1 cellular context compared by ENCODE assay signal in genomic region chr2:238382381-238382781, GRCh38.
TF ChIP-seq lines count a peak whose summit lies in the region.

No MANE protein-coding gene starts in this region.

TF ChIP-seq in HepG2, 621 proteins besides CTCF, POLR2A, EP300 and RAD21:
- TF ChIP-seq ZBTB3 (CRISPR knock-in tag; IDR thresholded peaks at IDR 0.05; ENCODE audit: borderline replicate concordance, low read depth) (no peak), ZNF605 (CRISPR knock-in tag; IDR thresholded peaks at IDR 0.05) (no peak), ZNF577 (CRISPR knock-in tag; IDR thresholded peaks at IDR 0.05; ENCODE audit: borderline replicate concordance, low read depth) (no peak), MTF2 (CRISPR knock-in tag; IDR thresholded peaks at IDR 0.05; ENCODE audit: borderline replicate concordance) (no peak), KDM6A (CRISPR knock-in tag; IDR thresholded peaks at IDR 0.05; ENCODE audit: low read depth) (no peak), HOXA7 (CRISPR knock-in tag; IDR thresholded peaks at IDR 0.05) (no peak), HOMEZ (CRISPR knock-in tag; IDR thresholded peaks at IDR 0.05; ENCODE audit: low read depth) (no peak), RXRA (CRISPR knock-in tag; IDR thresholded peaks at IDR 0.05) (no peak), ZFY (CRISPR knock-in tag; IDR thresholded peaks at IDR 0.05) (no peak), TAF15 (IDR thresholded peaks at IDR 0.05; ENCODE audit: low read depth, low read length, poor library complexity, severe bottlenecking) (no peak), HDAC6 (IDR thresholded peaks at IDR 0.05; ENCODE audit: low read depth, low read length) (no peak)
- TF ChIP-seq, protein P1, sequence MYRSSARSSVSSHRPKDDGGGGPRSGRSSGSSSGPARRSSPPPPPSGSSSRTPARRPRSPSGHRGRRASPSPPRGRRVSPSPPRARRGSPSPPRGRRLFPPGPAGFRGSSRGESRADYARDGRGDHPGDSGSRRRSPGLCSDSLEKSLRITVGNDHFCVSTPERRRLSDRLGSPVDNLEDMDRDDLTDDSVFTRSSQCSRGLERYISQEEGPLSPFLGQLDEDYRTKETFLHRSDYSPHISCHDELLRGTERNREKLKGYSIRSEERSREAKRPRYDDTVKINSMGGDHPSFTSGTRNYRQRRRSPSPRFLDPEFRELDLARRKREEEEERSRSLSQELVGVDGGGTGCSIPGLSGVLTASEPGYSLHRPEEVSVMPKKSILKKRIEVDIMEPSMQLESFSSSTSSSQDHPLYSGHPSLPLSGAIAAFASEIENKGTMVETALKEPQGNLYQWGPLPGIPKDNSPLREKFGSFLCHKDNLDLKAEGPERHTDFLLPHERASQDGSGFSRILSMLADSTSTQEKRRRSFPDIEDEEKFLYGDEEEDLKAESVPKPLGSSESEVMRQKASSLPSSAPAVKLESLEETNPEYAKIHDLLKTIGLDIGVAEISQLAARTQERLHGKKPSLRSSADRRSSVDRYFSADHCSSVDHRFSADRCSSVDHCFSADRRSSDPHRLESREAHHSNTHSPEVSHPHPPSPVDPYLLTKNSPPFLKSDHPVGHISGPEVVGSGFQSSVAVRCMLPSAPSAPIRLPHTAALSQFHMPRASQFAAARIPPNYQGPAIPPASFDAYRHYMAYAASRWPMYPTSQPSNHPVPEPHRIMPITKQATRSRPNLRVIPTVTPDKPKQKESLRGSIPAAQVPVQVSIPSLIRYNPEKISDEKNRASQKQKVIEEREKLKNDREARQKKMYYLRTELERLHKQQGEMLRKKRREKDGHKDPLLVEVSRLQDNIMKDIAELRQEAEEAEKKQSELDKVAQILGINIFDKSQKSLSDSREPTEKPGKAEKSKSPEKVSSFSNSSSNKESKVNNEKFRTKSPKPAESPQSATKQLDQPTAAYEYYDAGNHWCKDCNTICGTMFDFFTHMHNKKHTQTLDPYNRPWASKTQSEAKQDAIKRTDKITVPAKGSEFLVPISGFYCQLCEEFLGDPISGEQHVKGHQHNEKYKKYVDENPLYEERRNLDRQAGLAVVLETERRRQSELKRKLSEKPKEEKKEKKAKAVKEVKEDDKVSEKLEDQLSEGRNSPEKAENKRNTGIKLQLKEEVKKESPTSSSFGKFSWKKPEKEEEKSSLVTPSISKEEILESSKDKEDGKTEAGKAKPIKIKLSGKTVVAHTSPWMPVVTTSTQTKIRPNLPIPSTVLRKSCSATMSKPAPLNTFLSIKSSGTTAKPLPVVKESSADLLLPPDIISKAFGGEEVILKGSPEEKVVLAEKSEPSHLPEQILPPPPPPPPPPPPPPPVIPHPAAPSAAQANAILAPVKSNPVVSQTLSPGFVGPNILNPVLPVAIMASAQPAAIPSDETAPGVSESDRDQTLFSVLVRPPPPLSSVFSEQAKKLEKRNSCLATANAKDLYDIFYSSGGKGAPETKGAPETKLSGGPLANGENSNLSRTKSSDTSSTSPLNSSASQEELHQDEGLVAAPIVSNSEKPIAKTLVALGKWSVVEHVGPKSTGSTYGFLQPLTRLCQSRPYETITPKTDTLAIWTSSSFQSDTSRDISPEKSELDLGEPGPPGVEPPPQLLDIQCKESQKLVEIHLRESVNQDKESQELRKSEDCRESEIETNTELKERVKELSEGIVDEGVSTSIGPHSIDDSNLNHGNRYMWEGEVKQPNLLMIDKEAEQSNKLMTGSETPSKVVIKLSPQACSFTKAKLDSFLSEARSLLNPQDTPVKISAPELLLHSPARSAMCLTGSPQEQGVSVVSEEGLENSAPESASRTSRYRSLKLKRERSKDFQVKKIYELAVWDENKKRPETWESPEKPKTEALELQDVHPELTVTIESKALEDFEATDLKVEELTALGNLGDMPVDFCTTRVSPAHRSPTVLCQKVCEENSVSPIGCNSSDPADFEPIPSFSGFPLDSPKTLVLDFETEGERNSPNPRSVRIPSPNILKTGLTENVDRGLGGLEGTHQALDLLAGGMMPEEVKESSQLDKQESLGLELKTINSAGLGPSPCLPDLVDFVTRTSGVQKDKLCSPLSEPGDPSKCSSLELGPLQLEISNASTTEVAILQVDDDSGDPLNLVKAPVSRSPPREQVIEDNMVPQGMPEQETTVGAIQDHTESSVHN (CRISPR knock-in tag; IDR thresholded peaks at IDR 0.05) = no peak
